In genomic region chr15:26929588-26929987, GRCh38 we compare ENCODE assay signal across 27 cellular contexts. TPM values are rescaled to one million over a fixed set of nuclear protein-coding genes. Genes with fewer than 3 reads are reported as not detected.
"Had no signal": no experiment of that assay in that cellular context is flagged by ENCODE, and none has a peak within 500 bp of the region (broad histone marks: within the 10 kb centered on the region; RNA-seq: fewer than 3 reads in every experiment).

No MANE protein-coding gene starts in this region.

- H3K4me3 ChIP-seq: heart left ventricle, left lung, lower lobe of right lung, pancreas, prostate gland, sigmoid colon, spleen, tibial nerve, uterus had no signal

- H3K4me1 Mint-ChIP-seq: mesothelial cell of epicardium; naive B cell; natural killer cell; stimulated activated memory B cell treated with anti-CD40 and anti-IgM and Interleukin-4, amounts not matched to agents 10 μg/mL and 1 μg/mL and 100 μg/mL, for 72 hours; stimulated activated naive CD8-positive, alpha-beta T cell treated with anti-CD3 and anti-CD28 coated beads, Interleukin-15, amount 100 ng/mL, for 72 hours had no signal

- H3K27ac Mint-ChIP-seq: mesothelial cell of epicardium; natural killer cell; nephron progenitor cell; stimulated activated memory B cell treated with anti-CD40 and anti-IgM and Interleukin-4, amounts not matched to agents 10 μg/mL and 1 μg/mL and 100 μg/mL, for 72 hours had no signal

- H3K4me1 ChIP-seq: heart left ventricle, left lung, lower lobe of right lung, pancreas, prostate gland, sigmoid colon, spleen, tibial nerve, uterus had no signal

- ATAC-seq: heart left ventricle; left colon; left lung; lower lobe of right lung; natural killer cell; pancreas; right cardiac atrium; stimulated activated memory B cell treated with anti-CD40 and anti-IgM and Interleukin-4, amounts not matched to agents 10 μg/mL and 1 μg/mL and 100 μg/mL, for 72 hours; stimulated activated naive CD8-positive, alpha-beta T cell treated with anti-CD3 and anti-CD28 coated beads, Interleukin-15, amount 100 ng/mL, for 72 hours had no signal

- H3K36me3 Mint-ChIP-seq: mesothelial cell of epicardium; naive B cell; natural killer cell; stimulated activated memory B cell treated with anti-CD40 and anti-IgM and Interleukin-4, amounts not matched to agents 10 μg/mL and 1 μg/mL and 100 μg/mL, for 72 hours had no signal

- H3K36me3 ChIP-seq: heart left ventricle, left lung, lower lobe of right lung, pancreas, prostate gland, sigmoid colon, spleen, tibial nerve, uterus had no signal

- DNase-seq: glutamatergic neuron; heart left ventricle; hypothalamus; left colon; left lung; lower lobe of right lung; mesendoderm; naive B cell; natural killer cell; nephron progenitor cell; nucleus accumbens; pancreas; retina; right cardiac atrium; sigmoid colon; small intestine; spleen; stimulated activated CD4-positive, alpha-beta T cell treated with anti-CD3 and anti-CD28 coated beads, Interleukin-4, amount 100 ng/mL, for 24 hours; stimulated activated naive CD4-positive, alpha-beta T cell treated with Interleukin-2 at 50 U/mL for 16 hours; stimulated activated naive CD8-positive, alpha-beta T cell treated with anti-CD3 and anti-CD28 coated beads, Interleukin-15, amount 100 ng/mL, for 72 hours; substantia nigra; uterus had no signal

- H3K27me3 ChIP-seq: left lung, pancreas, sigmoid colon, tibial nerve, uterus had no signal

- H3K9me3 ChIP-seq: heart left ventricle, left lung, lower lobe of right lung, pancreas, prostate gland, sigmoid colon, uterus had no signal

- H3K27me3 Mint-ChIP-seq: naive B cell; stimulated activated memory B cell treated with anti-CD40 and anti-IgM and Interleukin-4, amounts not matched to agents 10 μg/mL and 1 μg/mL and 100 μg/mL, for 72 hours; stimulated activated naive CD8-positive, alpha-beta T cell treated with anti-CD3 and anti-CD28 coated beads, Interleukin-15, amount 100 ng/mL, for 72 hours had no signal

- H3K27ac ChIP-seq: heart left ventricle, left lung, lower lobe of right lung, pancreas, prostate gland, sigmoid colon, spleen, tibial nerve, uterus had no signal

- H3K9me3 Mint-ChIP-seq: stimulated activated memory B cell treated with anti-CD40 and anti-IgM and Interleukin-4, amounts not matched to agents 10 μg/mL and 1 μg/mL and 100 μg/mL, for 72 hours had no signal

- H3K4me3 Mint-ChIP-seq: mesothelial cell of epicardium; natural killer cell; nephron progenitor cell; stimulated activated memory B cell treated with anti-CD40 and anti-IgM and Interleukin-4, amounts not matched to agents 10 μg/mL and 1 μg/mL and 100 μg/mL, for 72 hours had no signal

RNA-seq across cellular contexts. Expression of gene GABRG3, which starts 41.4 kb away (rescaled TPM):
- total RNA-seq: heart left ventricle, left colon, lower lobe of right lung, natural killer cell, osteoblast, pancreas, right cardiac atrium, tibial nerve had no signal
